In genomic region chr16:69131749-69132423, GRCh38 we compare ENCODE assay signal across 1 cellular context.
A peak's percentile ranks its signal among the peaks of the same experiment; 100 is the strongest.
TF ChIP-seq lines count a peak whose summit lies in the region.

No MANE protein-coding gene starts in this region.

TF ChIP-seq in WTC11, 78 proteins besides CTCF, POLR2A, EP300 and RAD21 (continued from another document):
- no peak; the same call in 1 of the 2 replicates for TF ChIP-seq ZNF281 (CRISPR knock-in tag; IDR thresholded peaks at IDR 0.05)
- no peak for TF ChIP-seq ZNF396 (CRISPR knock-in tag; IDR thresholded peaks at IDR 0.05; ENCODE audit: borderline replicate concordance)
- no peak for TF ChIP-seq AFF4 (CRISPR knock-in tag; IDR thresholded peaks at IDR 0.05; ENCODE audit: borderline replicate concordance)
- TF ChIP-seq EMX1 (CRISPR knock-in tag; IDR thresholded peaks at IDR 0.05), result peak; percentile 61; the same call in 1 of the 2 replicates
- TF ChIP-seq STAT6 (CRISPR knock-in tag; conservative IDR thresholded peaks at IDR 0.05; ENCODE audit: low read depth), result no peak
- peak; percentile 53; the same call in 1 of the 2 replicates for TF ChIP-seq ZNF416 (CRISPR knock-in tag; IDR thresholded peaks at IDR 0.05)
- no peak for TF ChIP-seq ETV6 (CRISPR knock-in tag; IDR thresholded peaks at IDR 0.05)
- no peak for TF ChIP-seq NFYB (CRISPR knock-in tag; conservative IDR thresholded peaks at IDR 0.05; ENCODE audit: low read depth)
- TF ChIP-seq IRF1 (CRISPR knock-in tag; IDR thresholded peaks at IDR 0.05), result no peak
- no peak for TF ChIP-seq KAT7 (CRISPR knock-in tag; IDR thresholded peaks at IDR 0.05; ENCODE audit: borderline replicate concordance)
- no peak for TF ChIP-seq NR3C1 (CRISPR knock-in tag; conservative IDR thresholded peaks at IDR 0.05; ENCODE audit: low read depth)
- no peak for TF ChIP-seq ZNF425 (CRISPR knock-in tag; conservative IDR thresholded peaks at IDR 0.05)
- TF ChIP-seq E2F1 (CRISPR knock-in tag; IDR thresholded peaks at IDR 0.05), result no peak
- TF ChIP-seq AR (CRISPR knock-in tag; IDR thresholded peaks at IDR 0.05), result no peak
- no peak for TF ChIP-seq RELA (CRISPR knock-in tag; IDR thresholded peaks at IDR 0.05; ENCODE audit: borderline replicate concordance)
- no peak for TF ChIP-seq MYBL2 (CRISPR knock-in tag; IDR thresholded peaks at IDR 0.05)
- TF ChIP-seq FOXP1 (CRISPR knock-in tag; IDR thresholded peaks at IDR 0.05; ENCODE audit: borderline replicate concordance), result no peak
- TF ChIP-seq ZBTB21 (CRISPR knock-in tag; IDR thresholded peaks at IDR 0.05; ENCODE audit: borderline replicate concordance), result no peak
- TF ChIP-seq ELF4 (CRISPR knock-in tag; IDR thresholded peaks at IDR 0.05; ENCODE audit: low read depth), result no peak
- TF ChIP-seq NFE2L1 (CRISPR knock-in tag; IDR thresholded peaks at IDR 0.05), result no peak
- TF ChIP-seq NR1H2 (CRISPR knock-in tag; IDR thresholded peaks at IDR 0.05), result no peak
- TF ChIP-seq IRF2 (CRISPR knock-in tag; IDR thresholded peaks at IDR 0.05; ENCODE audit: borderline replicate concordance, low read depth), result no peak
- no peak for TF ChIP-seq FOXK1 (CRISPR knock-in tag; IDR thresholded peaks at IDR 0.05)
- TF ChIP-seq ATF6 (CRISPR knock-in tag; IDR thresholded peaks at IDR 0.05), result no peak
